9 cellular contexts compared by ENCODE assay signal in the genomic region with DNA sequence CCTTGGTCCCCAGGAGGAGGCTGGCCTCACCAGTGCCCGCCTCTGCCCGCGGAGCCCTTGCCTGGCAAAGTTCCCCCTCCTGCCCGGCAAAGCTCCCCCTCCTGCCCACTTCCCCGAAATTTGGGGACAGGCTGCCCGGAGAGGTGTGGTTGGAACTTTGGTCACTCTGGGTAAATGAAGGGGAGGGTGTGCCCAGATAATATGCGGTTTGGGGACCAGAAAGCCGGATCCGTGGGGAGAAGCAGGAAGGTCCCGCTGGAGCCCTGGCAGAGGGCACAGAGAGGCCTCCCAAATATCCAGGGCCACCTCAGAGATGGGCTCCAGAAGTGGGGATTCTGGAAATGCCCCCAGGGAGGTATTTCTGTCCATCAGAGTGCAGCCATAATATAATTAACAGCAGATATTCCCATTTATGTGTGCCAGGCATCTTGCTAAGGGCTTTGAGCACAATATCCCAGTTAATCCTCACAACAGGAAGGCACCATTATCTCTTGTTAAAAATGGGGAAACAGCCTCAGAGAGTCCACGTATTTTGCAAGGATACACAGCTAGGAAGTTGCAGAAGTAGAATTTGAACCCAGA. TPM values are rescaled to one million over a fixed set of nuclear protein-coding genes. Genes with fewer than 3 reads are reported as not detected.
DNase-seq lines count a peak whose midpoint lies in the region; ATAC-seq, FAIRE-seq and TF ChIP-seq lines count a peak whose summit lies in the region.
"Had no signal": no experiment of that assay in that cellular context is flagged by ENCODE, and none has a peak within 500 bp of the region (broad histone marks: within the 10 kb centered on the region; RNA-seq: fewer than 3 reads in every experiment).

No MANE protein-coding gene starts in this region.

- TF ChIP-seq POLR2A in A549 (IDR thresholded peaks at IDR 0.05; ENCODE audit: low read length) = no peak

- POLR2A ChIA-PET in A549 (lab: Yijun Ruan, JAX) = interaction anchor here (0.6 kb wide), 1 partner anchor 14 kb away, joined by 9 read pairs; no protein-coding TSS in a partner anchor

- H3K9me3 ChIP-seq in A549 (no peaks in the 10 kb centered on the region), duodenal mucosa (ENCODE audit: control insufficient read depth in 1 of 2, low read length in 2 of 2) (no peaks in the 10 kb centered on the region), mucosa of stomach (ENCODE audit: control insufficient read depth, low read length) (no peaks in the 10 kb centered on the region)

- no peak for FAIRE-seq in A549 (lab: Jason Lieb, UNC)

- peak overlapping the region; percentile 92 for H3K4me2 ChIP-seq in A549

- H3K4me1 ChIP-seq in A549 (peaks cover 13% of the 10 kb centered on the region), duodenal mucosa (ENCODE audit: control insufficient read depth in 1 of 2, insufficient read depth in 2 of 2, low read length in 2 of 2) (peaks cover 18 to 20% of the 10 kb centered on the region in 2 donors), mucosa of stomach (ENCODE audit: control insufficient read depth, insufficient read depth, low read length) (peaks cover 37% of the 10 kb centered on the region)

- CTCF ChIA-PET in A549 (lab: Yijun Ruan, JAX) = interaction anchor here (0.9 to 3.7 kb wide), 5 partner anchors 11 to 67 kb away, joined by 3 to 17 read pairs (median 4); no protein-coding TSS in a partner anchor

- WGBS in A549 (ENCODE audit: missing lambda C conversion rate) = 14% methylated on average over 7 of the region's 11 CpGs

- H3K36me3 ChIP-seq in duodenal mucosa (ENCODE audit: control insufficient read depth in 1 of 2, insufficient read depth in 2 of 2, low read length in 2 of 2) = no peaks in the 10 kb centered on the region
- no peaks in the 10 kb centered on the region for H3K36me3 ChIP-seq in mucosa of stomach (ENCODE audit: control insufficient read depth, insufficient read depth, low read length)

- H3K9ac ChIP-seq in duodenal mucosa (ENCODE audit: low read depth in 1 of 2, low read length in 2 of 2) (peak overlapping the region; percentile 53 to 64), mucosa of stomach (ENCODE audit: low read length) (peak overlapping the region; percentile 68)

- ATAC-seq in A549 = no peak; a peak in 1 of 6 replicates

- in situ Hi-C loops in KBM-7 (cut with MboI; ENCODE audit: low pct_unique_long_range_greater_than_20kb, low sequenced_read_pairs) = no loop called here

- H3K27me3 ChIP-seq in duodenal mucosa (ENCODE audit: control insufficient read depth in 1 of 2, insufficient read depth in 2 of 2, low read length in 2 of 2) (no peaks in the 10 kb centered on the region), mucosa of stomach (ENCODE audit: control insufficient read depth, insufficient read depth, low read length) (no peaks in the 10 kb centered on the region)

- DNase-seq in A549 (ENCODE audit: low read depth in 1 of 2, low spot score in 1 of 2) (no peak), KBM-7 (peak; percentile 12), NCI-H2081 treated with DMSO at 0.1 percent for 48 hours (lab: John Stamatoyannopoulos, UW) (no peak), HCEC 1CT (no peak), cerebellum (ENCODE audit: low spot score) (no peak)
- no peak for DNase-seq in activated T-cell treated with anti-CD3 and anti-CD28 coated beads, Interleukin-2, amount 50 U/mL, for 48 hours
- DNase-seq: DMS 273 treated with DMSO at 0.1 percent for 48 hours had no signal

- H3K4me3 ChIP-seq in A549 = peak overlapping the region; percentile 72
- H3K4me3 ChIP-seq in duodenal mucosa (ENCODE audit: low read depth in 1 of 2, low read length in 2 of 2) = peak overlapping the region; percentile 71 to 72
- H3K4me3 ChIP-seq in mucosa of stomach (ENCODE audit: low read length) = peak overlapping the region; percentile 51

- TF ChIP-seq RAD21 in A549 (conservative IDR thresholded peaks at IDR 0.05 in 1 of 2, IDR thresholded peaks at IDR 0.05 in 1 of 2) = no peak

- no peak for TF ChIP-seq EP300 in A549 (IDR thresholded peaks at IDR 0.05)

- no peak for TF ChIP-seq CTCF in A549 (IDR thresholded peaks at IDR 0.05)

- peak overlapping the region; percentile 84 to 96 for H3K27ac ChIP-seq in A549
- no peak overlapping the region for H3K27ac ChIP-seq in duodenal mucosa (ENCODE audit: low read depth, low read length)

TF ChIP-seq in A549, 52 proteins besides CTCF, POLR2A, EP300 and RAD21:
- TF ChIP-seq RNF2 (IDR thresholded peaks at IDR 0.05; ENCODE audit: borderline replicate concordance, low read depth) (no peak), ELK1 (IDR thresholded peaks at IDR 0.05; ENCODE audit: low read depth, low read length) (no peak), HOXB5 (CRISPR knock-in tag; IDR thresholded peaks at IDR 0.05) (no peak), REST (IDR thresholded peaks at IDR 0.05) (no peak), HOXA7 (CRISPR knock-in tag; IDR thresholded peaks at IDR 0.05) (no peak), NPAS2 (CRISPR knock-in tag; IDR thresholded peaks at IDR 0.05; ENCODE audit: borderline replicate concordance) (no peak), MAZ (IDR thresholded peaks at IDR 0.05; ENCODE audit: borderline replicate concordance, low read depth, low read length) (no peak), ESRRA (IDR thresholded peaks at IDR 0.05; ENCODE audit: borderline replicate concordance, low read length) (no peak)
- TF ChIP-seq, protein P1, sequence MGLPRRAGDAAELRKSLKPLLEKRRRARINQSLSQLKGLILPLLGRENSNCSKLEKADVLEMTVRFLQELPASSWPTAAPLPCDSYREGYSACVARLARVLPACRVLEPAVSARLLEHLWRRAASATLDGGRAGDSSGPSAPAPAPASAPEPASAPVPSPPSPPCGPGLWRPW (IDR thresholded peaks at IDR 0.05) = no peak

RNA-seq across cellular contexts. Expression of gene STEAP3, which starts 0.8 kb away (rescaled TPM):
- polyA plus RNA-seq in A549 (2011; rRNA removed) (23.5 and 31.4 TPM in 2 replicates), A549 (2017; fragmentation: RNase III; extraction: RNeasy Plus Mini Kit Qiagen cat#74134 plus additional on column Dnase treatment) (28.8 to 30.8 TPM (median 30.2 TPM) in 3 replicates)
- 38.2 and 58.3 TPM in 2 replicates for polyA plus RNA-seq in A549 (2012; cell fraction: cytosol; rRNA removed)
- 107 and 196 TPM in 2 replicates for polyA plus RNA-seq in A549 (2012; cell fraction: nucleus; rRNA removed)
- polyA minus RNA-seq in A549 (2011; rRNA and poly(A)+ RNA removed) = 25.7 and 31.1 TPM in 2 replicates
- 1.4 TPM for total RNA-seq in cerebellum
